Comparison of ENCODE assay signal across 8 cellular contexts in genomic region chr20:59940956-59941294, GRCh38. TPM values are rescaled to one million over a fixed set of nuclear protein-coding genes. Genes with fewer than 3 reads are reported as not detected.
DNase-seq lines count a peak whose midpoint lies in the region; ATAC-seq and TF ChIP-seq lines count a peak whose summit lies in the region.

No MANE protein-coding gene starts in this region.

- no peaks in the 10 kb centered on the region for H3K9me3 Mint-ChIP-seq in CD4-positive, CD25-positive, alpha-beta regulatory T cell
- peaks cover 0 to 2% (median 0%) of the 10 kb centered on the region in 5 experiments for H3K9me3 Mint-ChIP-seq in brain

- peaks cover 49% of the 10 kb centered on the region for H3K4me1 ChIP-seq in CD4-positive, CD25-positive, alpha-beta regulatory T cell (ENCODE audit: control insufficient read depth, insufficient read depth, low read length, poor library complexity, severe bottlenecking)
- peaks cover 64% of the 10 kb centered on the region for H3K4me1 ChIP-seq in muscle layer of colon (ENCODE audit: insufficient read depth, low read length)

- no peak for ATAC-seq in CD4-positive, CD25-positive, alpha-beta regulatory T cell (ENCODE audit: low read depth in 2 of 2)
- ATAC-seq in HG02884 (IDR thresholded peaks at IDR 0.05; ENCODE audit: unreplicated experiment) = peak; percentile 4
- no peak for ATAC-seq in HG03565 (IDR thresholded peaks at IDR 0.05; ENCODE audit: unreplicated experiment)
- ATAC-seq in HG03460 (IDR thresholded peaks at IDR 0.05; ENCODE audit: unreplicated experiment) = no peak
- ATAC-seq in GM21576 (IDR thresholded peaks at IDR 0.05; ENCODE audit: unreplicated experiment) = no peak

- peak overlapping the region; percentile 94 for H3K4me3 ChIP-seq in CD4-positive, CD25-positive, alpha-beta regulatory T cell (ENCODE audit: low read depth, low read length)
- peak overlapping the region; percentile 61 to 72 for H3K4me3 ChIP-seq in muscle layer of colon (ENCODE audit: low read depth in 1 of 2, low read length in 2 of 2)

- no peaks in the 10 kb centered on the region for H3K27me3 ChIP-seq in CD4-positive, CD25-positive, alpha-beta regulatory T cell (ENCODE audit: control insufficient read depth, insufficient read depth, low read length)
- no peaks in the 10 kb centered on the region for H3K27me3 ChIP-seq in muscle layer of colon (ENCODE audit: control insufficient read depth in 1 of 2, insufficient read depth in 2 of 2, low read length in 2 of 2)

- H3K36me3 ChIP-seq in CD4-positive, CD25-positive, alpha-beta regulatory T cell (ENCODE audit: control insufficient read depth, insufficient read depth, low read length) = peaks cover 26% of the 10 kb centered on the region
- peaks cover 30% of the 10 kb centered on the region for H3K36me3 ChIP-seq in muscle layer of colon (ENCODE audit: insufficient read depth, low read length)

- DNase-seq in CD4-positive, CD25-positive, alpha-beta regulatory T cell = no peak
- no peak for DNase-seq in midbrain (lab: John Stamatoyannopoulos, UW)

- H3K4me1 Mint-ChIP-seq in CD4-positive, CD25-positive, alpha-beta regulatory T cell = peaks cover 35 to 60% (median 49%) of the 10 kb centered on the region in 4 donors
- H3K4me1 Mint-ChIP-seq in brain = peaks cover 80% of the 10 kb centered on the region

- H3K4me3 Mint-ChIP-seq in CD4-positive, CD25-positive, alpha-beta regulatory T cell = peak overlapping the region; percentile 95 to 99 (median 98)
- peak overlapping the region; percentile 96 to 98 (median 97) for H3K4me3 Mint-ChIP-seq in brain

- H3K9ac ChIP-seq in muscle layer of colon (ENCODE audit: low read length) = peak overlapping the region; percentile 63

- no peak for TF ChIP-seq CTCF in brain (conservative IDR thresholded peaks at IDR 0.05)

- peak overlapping the region; percentile 96 to 99 (median 98) for H3K27ac Mint-ChIP-seq in CD4-positive, CD25-positive, alpha-beta regulatory T cell
- peak overlapping the region; percentile 99 to 100 (median 99) for H3K27ac Mint-ChIP-seq in brain

- no peaks in the 10 kb centered on the region for H3K27me3 Mint-ChIP-seq in CD4-positive, CD25-positive, alpha-beta regulatory T cell
- H3K27me3 Mint-ChIP-seq in brain = peaks cover 4% of the 10 kb centered on the region

- H3K27ac ChIP-seq in CD4-positive, CD25-positive, alpha-beta regulatory T cell (ENCODE audit: insufficient read depth, low read length, poor library complexity, severe bottlenecking) = peak overlapping the region; percentile 79
- H3K27ac ChIP-seq in muscle layer of colon (ENCODE audit: low read depth, low read length) = peak overlapping the region; percentile 100

- no peaks in the 10 kb centered on the region for H3K9me3 ChIP-seq in CD4-positive, CD25-positive, alpha-beta regulatory T cell (ENCODE audit: control insufficient read depth in 2 of 2, low read length in 2 of 2)
- H3K9me3 ChIP-seq in muscle layer of colon (ENCODE audit: low read length) = no peaks in the 10 kb centered on the region

- H3K36me3 Mint-ChIP-seq in CD4-positive, CD25-positive, alpha-beta regulatory T cell = peaks cover 9% of the 10 kb centered on the region
- peaks cover 17% of the 10 kb centered on the region for H3K36me3 Mint-ChIP-seq in brain

RNA-seq across cellular contexts. Expression of gene FAM217B, which starts 0.7 kb away (rescaled TPM):
- total RNA-seq in CD4-positive, CD25-positive, alpha-beta regulatory T cell = 15.8 TPM
- polyA plus RNA-seq in CD4-positive, CD25-positive, alpha-beta regulatory T cell = 10 to 100 TPM; 23.3 to 30.1 (median 25.9) TPM
- 8.3 TPM for polyA plus RNA-seq in brain (ENCODE audit: insufficient read depth, low read depth, low replicate concordance)

RNA-seq across cellular contexts. Expression of gene PPP1R3D, which starts 0.8 kb away (rescaled TPM):
- total RNA-seq in CD4-positive, CD25-positive, alpha-beta regulatory T cell = 5.3 TPM
- 1 to 10 TPM; 1.9 to 3.0 (median 2.1) TPM for polyA plus RNA-seq in CD4-positive, CD25-positive, alpha-beta regulatory T cell
- polyA plus RNA-seq in brain (ENCODE audit: insufficient read depth, low read depth, low replicate concordance) = 8.9 TPM

RNA-seq across cellular contexts. Expression of gene SYCP2, which starts 7.5 kb away (rescaled TPM):
- 9.1 TPM for total RNA-seq in CD4-positive, CD25-positive, alpha-beta regulatory T cell
- 1 to 10 TPM in 3 of 4 donors, under 1 TPM in 1; 0.32 to 1.7 (median 1.1) TPM for polyA plus RNA-seq in CD4-positive, CD25-positive, alpha-beta regulatory T cell
- 0.22 TPM for polyA plus RNA-seq in brain (ENCODE audit: insufficient read depth, low read depth, low replicate concordance)

RNA-seq across cellular contexts. Expression of gene CDH26, which starts 17.3 kb away (rescaled TPM):
- total RNA-seq in CD4-positive, CD25-positive, alpha-beta regulatory T cell = 1.0 TPM
- under 1 TPM in 2 of 4 donors, not detected in 2; 0.24 to 0.31 TPM for polyA plus RNA-seq in CD4-positive, CD25-positive, alpha-beta regulatory T cell
- 0.41 TPM for polyA plus RNA-seq in brain (ENCODE audit: insufficient read depth, low read depth, low replicate concordance)
